ENCODE assay signal across 23 cellular contexts in genomic region chr1:96472471-96472870, GRCh38.
DNase-seq lines count a peak whose midpoint lies in the region; ATAC-seq and TF ChIP-seq lines count a peak whose summit lies in the region.
"Had no signal": no experiment of that assay in that cellular context is flagged by ENCODE, and none has a peak within 500 bp of the region (broad histone marks: within the 10 kb centered on the region; RNA-seq: fewer than 3 reads in every experiment).

No MANE protein-coding gene starts in this region.

- H3K27ac ChIP-seq in SJSA1, result peak overlapping the region; percentile 78
- H3K27ac ChIP-seq: BLaER1, hepatocyte, skin epidermis, transverse colon had no signal

- TF ChIP-seq CTCF in fibroblast of pulmonary artery (IDR thresholded peaks at IDR 0.05; ENCODE audit: low read length, missing control alignments) (no peak), GM10266 (IDR thresholded peaks at IDR 0.05; ENCODE audit: control insufficient read depth, insufficient read depth, low read depth, missing control alignments) (no peak)

- peak; percentile 13 for DNase-seq in GM04504 (ENCODE audit: low read depth)
- peak; percentile 49 to 64 for DNase-seq in SJSA1 (ENCODE audit: low read depth in 1 of 2, low spot score in 2 of 2)
- peak; percentile 42 for DNase-seq in fibroblast of pulmonary artery (ENCODE audit: low read depth)
- DNase-seq in GM10266 (ENCODE audit: extremely low spot score), result no peak
- DNase-seq in activated CD4-positive, alpha-beta T cell treated with anti-CD3 and anti-CD28 coated beads for 1 hour, result no peak
- DNase-seq: activated CD4-positive, alpha-beta T cell treated with anti-CD3 and anti-CD28 coated beads for 4 hours; cerebellar nuclear complex; Karpas-422; kidney; mesendoderm; naive thymus-derived CD4-positive, alpha-beta T cell; NCI-H1092; NCI-H2029 treated with DMSO at 0.1 percent for 48 hours; NCI-H510A treated with DMSO at 0.1 percent for 48 hours; posterior cingulate gyrus; stimulated activated CD4-positive, alpha-beta T cell treated with anti-CD3 and anti-CD28 coated beads, Interleukin-2, amount 100 ng/mL, for 48 hours; stimulated activated naive CD8-positive, alpha-beta T cell treated with anti-CD3 and anti-CD28 coated beads, Interleukin-15, amount 100 ng/mL, for 72 hours; transverse colon had no signal

- H3K36me3 ChIP-seq in SJSA1, result no peaks in the 10 kb centered on the region
- H3K36me3 ChIP-seq: BLaER1, transverse colon had no signal

- H3K4me1 ChIP-seq in SJSA1 (replicated peaks), result peaks cover 24% of the 10 kb centered on the region
- H3K4me1 ChIP-seq: BLaER1, transverse colon had no signal

- H3K9me3 ChIP-seq in SJSA1 (replicated peaks), result no peaks in the 10 kb centered on the region
- H3K9me3 ChIP-seq: transverse colon had no signal

- H3K4me3 ChIP-seq in SJSA1, result no peak overlapping the region
- H3K4me3 ChIP-seq in fibroblast of pulmonary artery (replicated peaks; ENCODE audit: low read depth, low read length), result no peak overlapping the region
- H3K4me3 ChIP-seq: BLaER1, hepatocyte, skin epidermis, transverse colon had no signal

- ATAC-seq in HG02938 (IDR thresholded peaks at IDR 0.05; ENCODE audit: unreplicated experiment) (no peak), HG02759 (IDR thresholded peaks at IDR 0.05; ENCODE audit: unreplicated experiment) (no peak)
- ATAC-seq: naive thymus-derived CD4-positive, alpha-beta T cell; stimulated activated naive CD8-positive, alpha-beta T cell treated with anti-CD3 and anti-CD28 coated beads, Interleukin-15, amount 100 ng/mL, for 72 hours had no signal

- H3K27me3 ChIP-seq in SJSA1 (replicated peaks), result no peaks in the 10 kb centered on the region
- H3K27me3 ChIP-seq: BLaER1, hepatocyte, transverse colon had no signal

Comparison
In these comparisons a context has a peak if more than half of its experiments do, and no peak if none do; other contexts are left out.
1. DNase-seq: peak in GM04504 (single experiment), SJSA1 (2 of 2) and fibroblast of pulmonary artery (single experiment); none in GM10266 (single experiment) and activated CD4-positive, alpha-beta T cell treated with anti-CD3 and anti-CD28 coated beads for 1 hour (single experiment).